23 cellular contexts compared by ENCODE assay signal in the genomic region with DNA sequence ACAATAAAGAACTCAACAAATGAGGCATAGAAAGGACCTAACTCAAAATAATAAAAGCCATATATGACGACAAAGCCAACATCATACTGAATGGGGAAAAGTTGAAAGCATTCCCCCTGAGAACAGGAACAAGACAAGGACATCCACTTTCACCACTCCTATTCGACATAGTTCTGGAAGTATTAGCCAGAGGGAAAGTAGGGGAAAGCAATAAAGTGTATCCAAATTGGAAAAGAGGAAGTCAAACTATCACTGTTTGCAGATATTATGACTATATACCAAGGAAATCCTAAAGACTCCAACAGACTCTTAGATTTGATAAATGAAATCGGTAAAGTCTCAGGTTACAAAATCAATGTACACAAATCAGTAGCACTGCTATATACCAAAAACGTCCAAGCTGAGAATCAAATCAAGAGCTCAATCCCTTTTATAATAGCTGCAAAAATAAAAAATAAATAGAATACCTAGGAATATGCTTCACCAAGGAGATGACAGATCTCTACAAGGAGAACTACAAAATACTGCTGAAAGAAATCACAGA.
"Had no signal": no experiment of that assay in that cellular context is flagged by ENCODE, and none has a peak within 500 bp of the region (broad histone marks: within the 10 kb centered on the region; RNA-seq: fewer than 3 reads in every experiment).

No MANE protein-coding gene starts in this region.

- H3K27ac Mint-ChIP-seq: activated naive CD8-positive, alpha-beta T cell treated with anti-CD3 and anti-CD28 coated beads, Interleukin-2, amount 50 U/mL, for 24 hours; natural killer cell; stimulated activated naive CD8-positive, alpha-beta T cell treated with anti-CD3 and anti-CD28 coated beads, Interleukin-15, amount 100 ng/mL, for 72 hours had no signal

- H3K4me3 Mint-ChIP-seq: activated naive CD8-positive, alpha-beta T cell treated with anti-CD3 and anti-CD28 coated beads, Interleukin-2, amount 50 U/mL, for 24 hours; activated T-helper 1 cell treated with anti-CD3 and anti-CD28 coated beads, Interleukin-12 subunit alpha, Interleukin-12 subunit beta, Interleukin-2, Interleukin-4 antibody, amounts not matched to agents 30 ng/mL and 10 ng/mL and 1 ng/mL, durations not matched to agents 14 hours and 24 hours and 36 hours; natural killer cell had no signal

- H3K27ac ChIP-seq: brain microvascular endothelial cell, lower lobe of right lung, parathyroid adenoma, right lobe of liver, suprapubic skin, transverse colon had no signal

- H3K27me3 ChIP-seq: brain microvascular endothelial cell, right lobe of liver, suprapubic skin, transverse colon had no signal

- H3K36me3 Mint-ChIP-seq: natural killer cell had no signal

- H3K9ac ChIP-seq: parathyroid adenoma had no signal

- ATAC-seq: activated naive CD8-positive, alpha-beta T cell treated with anti-CD3 and anti-CD28 coated beads, Interleukin-2, amount 50 U/mL, for 24 hours; lower lobe of right lung; natural killer cell; right lobe of liver; stimulated activated naive CD8-positive, alpha-beta T cell treated with anti-CD3 and anti-CD28 coated beads, Interleukin-15, amount 100 ng/mL, for 72 hours had no signal

- FAIRE-seq: colon, frontal cortex, keratinocyte, small intestine had no signal

- H3K4me3 ChIP-seq: lower lobe of right lung, right lobe of liver, suprapubic skin, transverse colon had no signal

- H3K36me3 ChIP-seq: brain microvascular endothelial cell, suprapubic skin, transverse colon had no signal

- H3K9me3 ChIP-seq: lower lobe of right lung, right lobe of liver, suprapubic skin, transverse colon had no signal

- DNase-seq: activated CD4-positive, alpha-beta T cell treated with anti-CD3 and anti-CD28 coated beads for 1 hour; activated CD4-positive, alpha-beta T cell treated with anti-CD3 and anti-CD28 coated beads, Interleukin-2, amount 50 U/mL, for 48 hours; activated naive CD8-positive, alpha-beta T cell treated with anti-CD3 and anti-CD28 coated beads, Interleukin-2, amount 50 U/mL, for 24 hours; activated T-cell treated with anti-CD3 and anti-CD28 coated beads for 4 hours; anterior cingulate cortex; brain microvascular endothelial cell; central memory CD4-positive, alpha-beta T cell; head of caudate nucleus; lower lobe of right lung; natural killer cell; right lobe of liver; small intestine; stimulated activated CD4-positive, alpha-beta T cell treated with anti-CD3 and anti-CD28 coated beads, Interleukin-15, amount 100 ng/mL, for 24 hours; stimulated activated CD4-positive, alpha-beta T cell treated with anti-CD3 and anti-CD28 coated beads, Interleukin-4, amount 100 ng/mL, for 1 hour; stimulated activated naive CD8-positive, alpha-beta T cell treated with anti-CD3 and anti-CD28 coated beads, Interleukin-15, amount 100 ng/mL, for 72 hours; T1000; transverse colon had no signal

- H3K9me3 Mint-ChIP-seq: activated naive CD8-positive, alpha-beta T cell treated with anti-CD3 and anti-CD28 coated beads, Interleukin-2, amount 50 U/mL, for 24 hours; activated T-helper 1 cell treated with anti-CD3 and anti-CD28 coated beads, Interleukin-12 subunit alpha, Interleukin-12 subunit beta, Interleukin-2, Interleukin-4 antibody, amounts not matched to agents 30 ng/mL and 10 ng/mL and 1 ng/mL, durations not matched to agents 14 hours and 24 hours and 36 hours; natural killer cell; stimulated activated naive CD8-positive, alpha-beta T cell treated with anti-CD3 and anti-CD28 coated beads, Interleukin-15, amount 100 ng/mL, for 72 hours had no signal

- H2AFZ ChIP-seq: parathyroid adenoma had no signal

- H3K27me3 Mint-ChIP-seq: activated naive CD8-positive, alpha-beta T cell treated with anti-CD3 and anti-CD28 coated beads, Interleukin-2, amount 50 U/mL, for 24 hours; stimulated activated naive CD8-positive, alpha-beta T cell treated with anti-CD3 and anti-CD28 coated beads, Interleukin-15, amount 100 ng/mL, for 72 hours had no signal
